21 cellular contexts compared by ENCODE assay signal in genomic region chr4:6468376-6468775, GRCh38. TPM values are rescaled to one million over a fixed set of nuclear protein-coding genes. Genes with fewer than 3 reads are reported as not detected.
A peak's percentile ranks its signal among the peaks of the same experiment; 100 is the strongest.
DNase-seq lines count a peak whose midpoint lies in the region; ATAC-seq and TF ChIP-seq lines count a peak whose summit lies in the region.
"Had no signal": no experiment of that assay in that cellular context is flagged by ENCODE, and none has a peak within 500 bp of the region (broad histone marks: within the 10 kb centered on the region; RNA-seq: fewer than 3 reads in every experiment).

No MANE protein-coding gene starts in this region.

- DNase-seq in activated effector memory CD4-positive, alpha-beta T cell treated with anti-CD3 and anti-CD28 coated beads, Interleukin-2, amount 50 U/mL, for 16 hours, result peak; percentile 44
- no peak for DNase-seq in activated effector memory CD4-positive, alpha-beta T cell treated with Interleukin-2 at 50 U/mL for 16 hours
- DNase-seq in type B pancreatic cell (ENCODE audit: extremely low spot score, unreplicated experiment) (peak; percentile 24), T-helper 17 cell (no peak)
- DNase-seq: CD8-positive, alpha-beta memory T cell; DMS79; GOT3; HFFc6; KBM-7; NCI-H1417 treated with DMSO at 0.1 percent for 48 hours; NCI-H2029; NCI-H2171 treated with DMSO at 0.1 percent for 48 hours; NCI-H446 treated with DMSO at 0.1 percent for 48 hours; NK-92 treated with Interleukin-12 subunit alpha and Interleukin-12 subunit beta, amount 100 ng/mL, for 24 hours had no signal

- H3K9me3 ChIP-seq in T-helper 17 cell (ENCODE audit: control insufficient read depth, low read length, poor library complexity, severe bottlenecking), result no peaks in the 10 kb centered on the region
- H3K9me3 ChIP-seq: A549; BLaER1 treated with 17β-estradiol and CSF1 and Interleukin-3, amounts not matched to agents 10 nM and 100 nM had no signal

- H3K4me3 Mint-ChIP-seq in nephron, result peak overlapping the region; percentile 57 to 65 (median 59)
- H3K4me3 Mint-ChIP-seq in type B pancreatic cell, result peak overlapping the region; percentile 59
- H3K4me3 Mint-ChIP-seq in T-helper 17 cell, result no peak overlapping the region
- H3K4me3 Mint-ChIP-seq: HFFc6 had no signal

- H3K4me1 Mint-ChIP-seq in nephron (no peaks in the 10 kb centered on the region), type B pancreatic cell (ENCODE audit: unreplicated experiment) (no peaks in the 10 kb centered on the region), T-helper 17 cell (peaks cover 4% of the 10 kb centered on the region)

- H3K27ac ChIP-seq in cingulate gyrus (ENCODE audit: low read depth, low read length), result peak overlapping the region; percentile 57
- H3K27ac ChIP-seq: A549; BLaER1 treated with 17β-estradiol and CSF1 and Interleukin-3, amounts not matched to agents 10 nM and 100 nM had no signal

- ATAC-seq in GM21528 (IDR thresholded peaks at IDR 0.05; ENCODE audit: low FRiP score, unreplicated experiment), result no peak
- ATAC-seq in T-helper 17 cell, result no peak
- no peak for ATAC-seq in GM18520 (IDR thresholded peaks at IDR 0.05; ENCODE audit: unreplicated experiment)
- ATAC-seq: A549 had no signal

- H3K9me3 Mint-ChIP-seq in nephron, result no peaks in the 10 kb centered on the region
- H3K9me3 Mint-ChIP-seq in type B pancreatic cell, result no peaks in the 10 kb centered on the region
- H3K9me3 Mint-ChIP-seq: HFFc6 had no signal

- H3K36me3 Mint-ChIP-seq in nephron (ENCODE audit: low read depth) (no peaks in the 10 kb centered on the region), type B pancreatic cell (no peaks in the 10 kb centered on the region), T-helper 17 cell (ENCODE audit: low read depth) (peaks cover 4% of the 10 kb centered on the region)
- H3K36me3 Mint-ChIP-seq: CD8-positive, alpha-beta memory T cell had no signal

- TF ChIP-seq CTCF in nephron (IDR thresholded peaks at IDR 0.05; ENCODE audit: unreplicated experiment in 3 of 3) (no peak), type B pancreatic cell (conservative IDR thresholded peaks at IDR 0.05) (no peak)

- H3K27ac Mint-ChIP-seq in nephron (no peak overlapping the region), type B pancreatic cell (no peak overlapping the region), T-helper 17 cell (no peak overlapping the region)
- H3K27ac Mint-ChIP-seq: HFFc6 had no signal

- H3K27me3 Mint-ChIP-seq in nephron (ENCODE audit: low read depth), result peaks cover 83% of the 10 kb centered on the region
- H3K27me3 Mint-ChIP-seq in type B pancreatic cell, result peaks cover 82% of the 10 kb centered on the region
- H3K27me3 Mint-ChIP-seq in T-helper 17 cell, result peaks cover 66% of the 10 kb centered on the region

RNA-seq across cellular contexts. Expression of gene PPP2R2C, which starts 4.0 kb away (rescaled TPM):
- total RNA-seq in type B pancreatic cell (ENCODE audit: low replicate concordance), result 10.8 and 52.6 TPM in 2 replicates
- not detected for total RNA-seq in T-helper 17 cell
- total RNA-seq: CD8-positive, alpha-beta memory T cell; OCI-LY7 had no signal

Comparison
In these comparisons a context has a peak if more than half of its experiments do, and no peak if none do; other contexts are left out.
1. DNase-seq: peak in activated effector memory CD4-positive, alpha-beta T cell treated with anti-CD3 and anti-CD28 coated beads, Interleukin-2, amount 50 U/mL, for 16 hours (single experiment) and type B pancreatic cell (single experiment); none in activated effector memory CD4-positive, alpha-beta T cell treated with Interleukin-2 at 50 U/mL for 16 hours (single experiment) and T-helper 17 cell (0 of 3).
2. RNA of gene PPP2R2C, which starts 4.0 kb away (total RNA-seq): 10.8 to 52.6 TPM in type B pancreatic cell; not detected in T-helper 17 cell; every median in the first group is over 10 times any median in the second.